19 cellular contexts compared by ENCODE assay signal in the genomic region with DNA sequence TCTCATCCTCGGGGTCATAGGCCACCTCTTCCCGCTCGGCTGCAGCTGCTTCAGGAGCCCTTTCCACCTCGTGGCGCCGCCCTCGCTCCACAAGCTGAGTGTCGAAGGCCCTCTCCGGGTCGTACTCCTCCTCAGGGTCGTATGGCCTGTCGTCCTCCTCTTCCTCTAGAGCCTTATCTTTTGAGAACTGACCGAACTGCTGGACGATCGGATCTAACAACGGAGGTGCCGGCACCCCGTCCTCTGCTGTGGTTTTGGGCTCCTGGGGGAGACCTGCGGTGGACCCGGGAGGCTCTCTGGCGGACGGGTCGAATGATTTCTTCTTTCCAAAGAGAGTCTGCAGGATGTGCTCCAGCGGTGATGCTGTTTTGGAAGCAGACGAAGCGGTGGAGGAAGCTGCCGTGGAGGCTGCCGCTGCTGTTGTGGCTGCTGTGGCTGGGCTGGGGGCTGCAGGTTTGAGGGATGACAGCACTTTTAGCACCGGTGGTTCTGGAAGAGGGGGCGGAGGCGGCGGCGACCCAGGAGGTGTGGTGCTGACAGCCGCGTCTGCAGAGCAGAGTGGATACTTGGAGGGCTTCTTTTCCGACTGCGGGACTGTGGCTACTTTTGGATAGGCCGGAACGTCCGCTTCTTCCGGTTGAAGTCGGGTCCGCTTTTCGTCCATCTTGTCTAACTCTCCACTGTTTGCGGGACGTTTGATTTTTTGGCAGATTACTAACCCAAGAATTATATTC.
"Had no signal": no experiment of that assay in that cellular context is flagged by ENCODE, and none has a peak within 500 bp of the region (broad histone marks: within the 10 kb centered on the region; RNA-seq: fewer than 3 reads in every experiment).

No MANE protein-coding gene starts in this region.

- H3K27ac ChIP-seq: coronary artery, left ventricle myocardium inferior, right atrium auricular region, transverse colon, vagina had no signal

- H3K4me3 Mint-ChIP-seq: activated CD4-positive, alpha-beta memory T cell treated with anti-CD3 and anti-CD28 coated beads, Interleukin-2, amount 10 ng/mL, durations not matched to agents 7 days and 5 days; memory B cell; natural killer cell had no signal

- H3K27ac Mint-ChIP-seq: activated CD4-positive, alpha-beta memory T cell treated with anti-CD3 and anti-CD28 coated beads, Interleukin-2, amount 10 ng/mL, durations not matched to agents 7 days and 5 days; memory B cell; natural killer cell had no signal

- DNase-seq: activated CD4-positive, alpha-beta memory T cell treated with anti-CD3 and anti-CD28 coated beads, Interleukin-2, amount 10 ng/mL, durations not matched to agents 7 days and 5 days; activated CD4-positive, alpha-beta T cell treated with anti-CD3 and anti-CD28 coated beads for 1 hour; activated CD8-positive, alpha-beta memory T cell treated with anti-CD3 and anti-CD28 coated beads, Interleukin-2, amount 50 U/mL, for 4 hours; activated gamma-delta T cell treated with Interleukin-2 at 50 U/mL for 16 hours; caudate nucleus; foreskin fibroblast; hypothalamus; left ventricle myocardium inferior; natural killer cell; nucleus accumbens; stimulated activated CD4-positive, alpha-beta T cell treated with anti-CD3 and anti-CD28 coated beads, Interleukin-15, amount 100 ng/mL, for 24 hours; stimulated activated CD4-positive, alpha-beta T cell treated with anti-CD3 and anti-CD28 coated beads, Interleukin-4, amount 100 ng/mL, for 24 hours; stimulated activated naive CD8-positive, alpha-beta T cell treated with anti-CD3 and anti-CD28 coated beads, Interleukin-15, Interleukin-2, amounts not matched to agents 100 U/mL and 50 U/mL, for 24 hours; transverse colon had no signal

- H3K4me3 ChIP-seq: coronary artery, left ventricle myocardium inferior, right atrium auricular region, transverse colon, vagina had no signal

- H3K9me3 ChIP-seq: left ventricle myocardium inferior, right atrium auricular region, transverse colon, vagina had no signal

- H3K27me3 ChIP-seq: right atrium auricular region, transverse colon, vagina had no signal

- ATAC-seq: natural killer cell; stimulated activated naive CD8-positive, alpha-beta T cell treated with anti-CD3 and anti-CD28 coated beads, Interleukin-15, Interleukin-2, amounts not matched to agents 100 U/mL and 50 U/mL, for 24 hours had no signal

- H3K36me3 Mint-ChIP-seq: natural killer cell had no signal

- H3K27me3 Mint-ChIP-seq: activated CD4-positive, alpha-beta memory T cell treated with anti-CD3 and anti-CD28 coated beads, Interleukin-2, amount 10 ng/mL, durations not matched to agents 7 days and 5 days; memory B cell; progenitor cell of endocrine pancreas had no signal

- H3K4me1 Mint-ChIP-seq: memory B cell had no signal

- H3K9me3 Mint-ChIP-seq: activated CD4-positive, alpha-beta memory T cell treated with anti-CD3 and anti-CD28 coated beads, Interleukin-2, amount 10 ng/mL, durations not matched to agents 7 days and 5 days; memory B cell; natural killer cell had no signal
